Comparison of ENCODE assay signal across 12 cellular contexts in the genomic region with DNA sequence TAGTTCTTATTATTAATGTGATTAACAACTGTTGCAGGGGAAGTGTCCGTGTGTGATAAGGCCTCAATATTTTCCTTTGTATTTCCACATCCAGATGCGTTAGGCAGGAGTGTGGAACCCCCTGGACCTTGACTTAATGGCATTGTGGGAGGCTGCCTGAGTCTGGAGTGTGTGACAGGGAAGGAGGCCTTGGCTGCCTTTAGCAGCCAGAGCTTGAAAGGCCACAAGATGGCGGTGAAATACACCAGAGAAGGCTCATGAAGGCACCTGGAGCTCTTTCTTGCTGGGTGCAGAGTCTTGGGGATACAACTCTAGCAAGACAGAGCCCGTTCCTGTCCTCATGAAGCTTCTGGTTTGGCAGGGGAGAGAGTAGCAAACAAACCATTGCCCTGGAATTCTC. TPM values are rescaled to one million over a fixed set of nuclear protein-coding genes. Genes with fewer than 3 reads are reported as not detected.
DNase-seq lines count a peak whose midpoint lies in the region; ATAC-seq and TF ChIP-seq lines count a peak whose summit lies in the region.
"Had no signal": no experiment of that assay in that cellular context is flagged by ENCODE, and none has a peak within 500 bp of the region (broad histone marks: within the 10 kb centered on the region; RNA-seq: fewer than 3 reads in every experiment).

No MANE protein-coding gene starts in this region.

- H3K27me3 Mint-ChIP-seq in HFFc6 (ENCODE audit: insufficient read depth), result peaks cover 3% of the 10 kb centered on the region
- H3K27me3 Mint-ChIP-seq: dendritic cell treated with granulocyte-macrophage colony-stimulating factor and Interleukin-4, amounts not matched to agents 40 ng/mL and 50 ng/mL, for 4 days had no signal

- no peaks in the 10 kb centered on the region for H3K4me1 Mint-ChIP-seq in HFFc6 (ENCODE audit: low read depth)

- no peak overlapping the region for H3K27ac Mint-ChIP-seq in HFFc6
- H3K27ac Mint-ChIP-seq: activated CD4-positive, alpha-beta T cell treated with anti-CD3 and anti-CD28 coated beads, Interleukin-2, amount 10 ng/mL, durations not matched to agents 24 days and 14 days; dendritic cell treated with granulocyte-macrophage colony-stimulating factor and Interleukin-4, amounts not matched to agents 40 ng/mL and 50 ng/mL, for 4 days had no signal

- TF ChIP-seq CTCF in HFFc6 (IDR thresholded peaks at IDR 0.05), result peak; percentile 49; the same call in 1 of the 2 replicates

- no peak overlapping the region for H3K4me3 Mint-ChIP-seq in HFFc6
- H3K4me3 Mint-ChIP-seq: activated CD4-positive, alpha-beta T cell treated with anti-CD3 and anti-CD28 coated beads, Interleukin-2, amount 10 ng/mL, durations not matched to agents 24 days and 14 days; dendritic cell treated with granulocyte-macrophage colony-stimulating factor and Interleukin-4, amounts not matched to agents 40 ng/mL and 50 ng/mL, for 4 days had no signal

- no peaks in the 10 kb centered on the region for H3K36me3 Mint-ChIP-seq in HFFc6 (ENCODE audit: low read depth)

- no peaks in the 10 kb centered on the region for H3K9me3 Mint-ChIP-seq in HFFc6
- H3K9me3 Mint-ChIP-seq: activated CD4-positive, alpha-beta T cell treated with anti-CD3 and anti-CD28 coated beads, Interleukin-2, amount 10 ng/mL, durations not matched to agents 24 days and 14 days; dendritic cell treated with granulocyte-macrophage colony-stimulating factor and Interleukin-4, amounts not matched to agents 40 ng/mL and 50 ng/mL, for 4 days had no signal

- ATAC-seq in GM18867 (IDR thresholded peaks at IDR 0.05; ENCODE audit: unreplicated experiment) (no peak), HG03175 (IDR thresholded peaks at IDR 0.05; ENCODE audit: unreplicated experiment) (no peak)

- DNase-seq in EH (ENCODE audit: low read depth), result peak; percentile 22
- DNase-seq in HFFc6, result no peak
- peak; percentile 4 for DNase-seq in SW480 (ENCODE audit: low spot score)
- DNase-seq in kidney tubule cell (ENCODE audit: low spot score), result peak; percentile 5
- no peak for DNase-seq in occipital lobe (lab: John Stamatoyannopoulos, UW)
- DNase-seq in head of caudate nucleus, result no peak
- DNase-seq: activated CD4-positive, alpha-beta T cell treated with anti-CD3 and anti-CD28 coated beads, Interleukin-2, amount 10 ng/mL, durations not matched to agents 24 days and 14 days; activated naive CD4-positive, alpha-beta T cell; NCI-H2107 had no signal

- intact Hi-C loops in head of caudate nucleus (cut with DNase I), result no loop called here

RNA-seq across cellular contexts. Expression of a gene that starts 36.9 kb away (rescaled TPM):
- total RNA-seq in HFFc6 (2021; fragmentation: NEBNext Ultra II Directional; extraction: Animal tissue kit (Norgen Biotek cat#: 25700)), result 10 to 100 TPM; 66.5 to 77.7 (median 72.1) TPM
- 305 TPM for total RNA-seq in occipital lobe

Comparison
In these comparisons a context has a peak if more than half of its experiments do, and no peak if none do; other contexts are left out.
1. DNase-seq: peak in EH (single experiment), SW480 (single experiment) and kidney tubule cell (single experiment); none in HFFc6 (single experiment), occipital lobe (single experiment) and head of caudate nucleus (0 of 42).